ENCODE assay signal across 12 cellular contexts in the genomic region with DNA sequence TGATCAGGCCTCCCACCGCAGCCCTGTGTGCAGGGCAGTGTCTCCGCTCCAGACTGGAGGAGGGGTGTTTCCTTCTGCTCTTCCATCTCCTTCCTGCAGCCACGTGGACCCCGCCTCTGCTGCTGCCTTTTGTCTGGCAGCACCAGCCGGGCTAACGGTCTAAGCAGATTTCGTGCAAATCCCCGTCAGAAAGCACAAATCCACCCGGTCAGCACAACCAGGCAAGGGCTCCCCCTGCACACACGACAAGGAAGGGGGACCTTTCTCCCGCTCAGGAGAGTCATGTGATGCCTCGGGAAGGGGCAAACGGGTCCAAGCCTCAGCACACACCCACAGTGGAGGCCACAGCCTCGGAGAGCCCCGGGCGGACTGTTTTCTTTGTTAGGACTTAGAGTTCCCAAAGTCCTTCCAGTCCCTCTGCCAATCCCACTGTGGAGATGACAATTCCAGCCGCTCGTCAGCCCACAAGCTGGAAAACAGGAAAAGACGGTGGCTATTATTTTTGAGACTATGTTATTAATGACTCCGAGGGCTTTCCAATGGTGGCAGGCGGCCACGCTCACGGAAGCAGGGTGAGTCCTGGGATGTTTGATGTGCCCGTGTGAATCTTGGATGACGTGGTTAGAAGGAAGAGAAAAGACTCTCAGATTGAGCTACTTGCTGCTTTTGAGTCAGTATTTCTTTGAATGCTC. TPM values are rescaled to one million over a fixed set of nuclear protein-coding genes. Genes with fewer than 3 reads are reported as not detected.
DNase-seq lines count a peak whose midpoint lies in the region; ATAC-seq, FAIRE-seq and TF ChIP-seq lines count a peak whose summit lies in the region.
"Had no signal": no experiment of that assay in that cellular context is flagged by ENCODE, and none has a peak within 500 bp of the region (broad histone marks: within the 10 kb centered on the region; RNA-seq: fewer than 3 reads in every experiment).

No MANE protein-coding gene starts in this region.

- intact Hi-C loops in sigmoid colon (cut with DNase I) = loop anchor here (5.0 kb wide), 1 partner anchor 90 kb away; a partner anchor contains a TSS

- no peak for TF ChIP-seq POLR2A in sigmoid colon (IDR thresholded peaks at IDR 0.05)

- H3K4me1 ChIP-seq in iPS-20b (ENCODE audit: insufficient read depth, low read length) = peaks cover 10% of the 10 kb centered on the region
- peaks cover 0 to 29% (median 25%) of the 10 kb centered on the region in 4 donors for H3K4me1 ChIP-seq in sigmoid colon

- FAIRE-seq in HTR-8/SVneo (lab: Jason Lieb, UNC) = no peak
- FAIRE-seq: TTC549 had no signal

- H3K9ac ChIP-seq in iPS-20b (ENCODE audit: low read depth, low read length) = peak overlapping the region; percentile 37; the same call in 1 of the 2 replicates

- H3K9me3 ChIP-seq in iPS-20b (ENCODE audit: insufficient read depth, low read depth, low read length) (peaks cover 10% of the 10 kb centered on the region), sigmoid colon (no peaks in the 10 kb centered on the region)
- H3K9me3 ChIP-seq: mucosa of descending colon had no signal

- no peak overlapping the region for H3K27ac ChIP-seq in iPS-20b (ENCODE audit: low read length)
- peak overlapping the region; percentile 61 to 78 (median 72) for H3K27ac ChIP-seq in sigmoid colon
- H3K27ac ChIP-seq: cardiac muscle cell had no signal

- H3K36me3 ChIP-seq in iPS-20b (ENCODE audit: insufficient read depth, low read depth, low read length) (no peaks in the 10 kb centered on the region), sigmoid colon (no peaks in the 10 kb centered on the region)
- H3K36me3 ChIP-seq: cardiac muscle cell had no signal

- H3K4me3 ChIP-seq in astrocyte of the cerebellum (ENCODE audit: low read depth, low read length) = no peak overlapping the region
- H3K4me3 ChIP-seq in iPS-20b (ENCODE audit: low read length) = no peak overlapping the region
- H3K4me3 ChIP-seq in sigmoid colon = peak overlapping the region in 3 of 4 donors; percentile 7 to 22 (median 12)
- H3K4me3 ChIP-seq: cardiac muscle cell, mucosa of descending colon had no signal

- no peak for TF ChIP-seq EP300 in sigmoid colon (IDR thresholded peaks at IDR 0.05)

- ATAC-seq in HG03135 (IDR thresholded peaks at IDR 0.05; ENCODE audit: unreplicated experiment) = no peak

- WGBS in sigmoid colon, 2 donors = 52 to 80% methylated on average over 25 of the region's 25 CpGs

- in situ Hi-C loops in astrocyte of the cerebellum (cut with HindIII; ENCODE audit: low sequenced_read_pairs) = no loop called here

- no peak for TF ChIP-seq CTCF in astrocyte of the cerebellum (IDR thresholded peaks at IDR 0.05; ENCODE audit: low read depth, low read length, missing control alignments)
- TF ChIP-seq CTCF in sigmoid colon (IDR thresholded peaks at IDR 0.05) = no peak

- DNase-seq in EH (ENCODE audit: low read depth) (peak; percentile 77), astrocyte of the cerebellum (ENCODE audit: low read depth) (peak; percentile 36), sigmoid colon (no peak), cerebellar cortex (ENCODE audit: low spot score) (no peak), HTR-8/SVneo (ENCODE audit: insufficient read length, low spot score) (no peak)
- DNase-seq in stimulated activated CD4-positive, alpha-beta T cell treated with anti-CD3 and anti-CD28 coated beads, Interleukin-12 subunit alpha, Interleukin-12 subunit beta, amount 100 ng/mL, for 4 hours = no peak
- DNase-seq: NCI-H2107 had no signal

- H3K27me3 ChIP-seq in iPS-20b (ENCODE audit: insufficient read depth, low read length) (no peaks in the 10 kb centered on the region), sigmoid colon (no peaks in the 10 kb centered on the region)
- H3K27me3 ChIP-seq: cardiac muscle cell had no signal

RNA-seq across cellular contexts. Expression of a gene that starts 22.5 kb away (rescaled TPM):
- total RNA-seq in sigmoid colon = 10 to 100 TPM; 10.0 to 13.7 (median 12.1) TPM
- polyA plus RNA-seq in sigmoid colon = 10 to 100 TPM in 1 of 3 donors, 1 to 10 TPM in 2; 4.2 to 12.2 (median 8.6) TPM

Comparison
In these comparisons a context has a peak if more than half of its experiments do, and no peak if none do; other contexts are left out.
1. DNase-seq: peak in EH (single experiment) and astrocyte of the cerebellum (single experiment); none in sigmoid colon (single experiment), cerebellar cortex (single experiment), stimulated activated CD4-positive, alpha-beta T cell treated with anti-CD3 and anti-CD28 coated beads, Interleukin-12 subunit alpha, Interleukin-12 subunit beta, amount 100 ng/mL, for 4 hours (single experiment) and HTR-8/SVneo (single experiment).
2. H3K4me3 ChIP-seq: peak in sigmoid colon (3 of 4); none in astrocyte of the cerebellum (single experiment) and iPS-20b (single experiment).